ENCODE assay signal across 9 cellular contexts in the genomic region with DNA sequence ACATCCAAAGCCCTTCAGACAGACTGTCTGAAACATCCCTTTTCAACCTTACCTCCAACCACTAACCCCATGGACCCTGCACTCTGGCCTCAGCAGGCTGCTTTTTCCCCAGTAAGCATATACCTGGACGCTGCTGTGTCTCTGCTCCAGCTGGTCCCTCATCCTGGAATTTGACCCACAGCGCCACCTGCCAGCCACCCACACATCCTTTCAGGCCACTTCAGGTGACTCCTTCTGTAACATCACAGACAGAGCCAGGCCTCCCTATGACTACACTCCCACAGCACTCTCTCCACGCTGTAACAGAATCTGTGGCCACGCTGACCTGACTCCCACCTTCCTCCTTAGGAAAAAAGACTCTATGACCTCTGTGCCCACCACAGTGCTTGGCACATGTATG.
DNase-seq lines count a peak whose midpoint lies in the region; ATAC-seq, FAIRE-seq and TF ChIP-seq lines count a peak whose summit lies in the region.
"Had no signal": no experiment of that assay in that cellular context is flagged by ENCODE, and none has a peak within 500 bp of the region (broad histone marks: within the 10 kb centered on the region; RNA-seq: fewer than 3 reads in every experiment).

No MANE protein-coding gene starts in this region.

- H3K4me3 ChIP-seq in Loucy (ENCODE audit: low read length, poor library complexity, severe bottlenecking), result peak overlapping the region; percentile 95

- no peaks in the 10 kb centered on the region for H3K9me3 ChIP-seq in Loucy (ENCODE audit: insufficient read depth, low read depth, low read length)

- peaks cover 81% of the 10 kb centered on the region for H3K79me2 ChIP-seq in Loucy (ENCODE audit: insufficient read depth, low read length)

- H3K27me3 ChIP-seq in Loucy (ENCODE audit: insufficient read depth, low read length, poor library complexity, severe bottlenecking), result no peaks in the 10 kb centered on the region

- no peaks in the 10 kb centered on the region for H3F3A ChIP-seq in Loucy (ENCODE audit: low read depth)

- H4K20me1 ChIP-seq in Loucy (ENCODE audit: insufficient read depth, low read length, poor library complexity, severe bottlenecking), result peaks cover 59% of the 10 kb centered on the region

- H3K36me3 Mint-ChIP-seq in central memory CD8-positive, alpha-beta T cell (ENCODE audit: insufficient read depth), result peaks cover 38% of the 10 kb centered on the region
- H3K36me3 Mint-ChIP-seq in nephron (ENCODE audit: low read depth), result peaks cover 18% of the 10 kb centered on the region

- peaks cover 20% of the 10 kb centered on the region for H3K4me1 ChIP-seq in Loucy (ENCODE audit: insufficient read depth, low read length, poor library complexity, severe bottlenecking)

- no peak overlapping the region for H2AFZ ChIP-seq in Loucy (ENCODE audit: low read length)

- H3K9ac ChIP-seq in Loucy (ENCODE audit: low read depth, low read length, poor library complexity, severe bottlenecking), result no peak overlapping the region

- no peaks in the 10 kb centered on the region for H3K9me2 ChIP-seq in Loucy (replicated peaks; ENCODE audit: low read depth, low read length)

- H3K4me1 Mint-ChIP-seq in central memory CD8-positive, alpha-beta T cell, result peaks cover 75% of the 10 kb centered on the region
- peaks cover 63% of the 10 kb centered on the region for H3K4me1 Mint-ChIP-seq in nephron

- H3K4me3 Mint-ChIP-seq in central memory CD8-positive, alpha-beta T cell, result peak overlapping the region; percentile 75
- H3K4me3 Mint-ChIP-seq in nephron, result peak overlapping the region in 1 of 3 experiments; percentile 40

- no peak for ATAC-seq in central memory CD8-positive, alpha-beta T cell (replicated peaks; ENCODE audit: extremely low read depth, poor library complexity, severe bottlenecking)
- no peak for ATAC-seq in GM21447 (IDR thresholded peaks at IDR 0.05; ENCODE audit: unreplicated experiment)

- no peaks in the 10 kb centered on the region for H3K27me3 Mint-ChIP-seq in central memory CD8-positive, alpha-beta T cell
- no peaks in the 10 kb centered on the region for H3K27me3 Mint-ChIP-seq in nephron (ENCODE audit: low read depth)

- TF ChIP-seq CTCF in D721Med (IDR thresholded peaks at IDR 0.05; ENCODE audit: insufficient read depth, missing control alignments) (peak; percentile 40), Loucy (conservative IDR thresholded peaks at IDR 0.05; ENCODE audit: low read length) (peak; percentile 41), nephron (IDR thresholded peaks at IDR 0.05; ENCODE audit: unreplicated experiment in 3 of 3) (peak; percentile 23 to 42 (median 27))

- H3K9me3 Mint-ChIP-seq in central memory CD8-positive, alpha-beta T cell, result no peaks in the 10 kb centered on the region
- H3K9me3 Mint-ChIP-seq in nephron, result no peaks in the 10 kb centered on the region

- H3K27ac Mint-ChIP-seq in central memory CD8-positive, alpha-beta T cell (ENCODE audit: low read depth), result peak overlapping the region; percentile 77
- no peak overlapping the region for H3K27ac Mint-ChIP-seq in nephron

- peak overlapping the region; percentile 93 for H3K4me2 ChIP-seq in Loucy (ENCODE audit: low read depth, low read length, poor library complexity, severe bottlenecking)

- FAIRE-seq in D721Med (lab: Jason Lieb, UNC), result no peak
- FAIRE-seq: TTC549 had no signal

- H3K36me3 ChIP-seq in Loucy (ENCODE audit: insufficient read depth, low read length), result peaks cover 5% of the 10 kb centered on the region; the same call in 1 of the 2 replicates

- DNase-seq in D721Med (ENCODE audit: insufficient read length, low spot score) (no peak), COLO829 (ENCODE audit: low spot score) (no peak), globus pallidus (ENCODE audit: low spot score) (no peak)
- no peak for DNase-seq in central memory CD8-positive, alpha-beta T cell (ENCODE audit: low spot score in 2 of 2)
- no peak for DNase-seq in activated CD4-positive, alpha-beta T cell treated with anti-CD3 and anti-CD28 coated beads for 48 hours
